28 cellular contexts compared by ENCODE assay signal in the genomic region with DNA sequence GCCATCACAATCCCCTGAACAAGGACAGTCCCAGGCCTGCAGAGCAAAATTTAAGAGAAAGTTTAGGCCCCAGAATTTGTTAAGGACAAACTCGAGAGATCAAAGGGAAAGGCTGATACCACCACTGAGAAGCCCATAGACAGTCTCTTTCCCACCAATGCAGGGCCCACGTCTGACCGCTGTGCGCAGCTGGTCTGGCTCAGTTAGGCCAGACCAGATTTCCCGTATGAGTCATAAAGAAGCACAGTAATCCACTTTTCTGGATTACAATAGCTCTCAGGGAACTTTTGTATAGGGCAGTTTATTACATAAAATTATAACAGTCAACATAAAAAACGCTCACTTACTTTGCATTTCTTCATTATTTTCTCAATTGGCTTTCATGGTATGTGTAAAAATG.
DNase-seq lines count a peak whose midpoint lies in the region; ATAC-seq and TF ChIP-seq lines count a peak whose summit lies in the region.
"Had no signal": no experiment of that assay in that cellular context is flagged by ENCODE, and none has a peak within 500 bp of the region (broad histone marks: within the 10 kb centered on the region; RNA-seq: fewer than 3 reads in every experiment).

No MANE protein-coding gene starts in this region.

- peak overlapping the region; percentile 53 for H3K4me2 ChIP-seq in smooth muscle cell
- H3K4me2 ChIP-seq: BLaER1 treated with 17β-estradiol and CSF1 and Interleukin-3, amounts not matched to agents 10 nM and 100 nM had no signal

- peak overlapping the region; percentile 66 for H3K27ac ChIP-seq in smooth muscle cell (ENCODE audit: low read depth)
- H3K27ac ChIP-seq: BLaER1 treated with 17β-estradiol and CSF1 and Interleukin-3, amounts not matched to agents 10 nM and 100 nM; breast epithelium; gastroesophageal sphincter; parathyroid adenoma; thoracic aorta; vagina had no signal

- in situ Hi-C loops in HAP-1 (cut with MboI; ENCODE audit: low sequenced_read_pairs), result no loop called here

- H2AFZ ChIP-seq in smooth muscle cell (ENCODE audit: low read depth), result no peak overlapping the region
- H2AFZ ChIP-seq: parathyroid adenoma had no signal

- H4K20me1 ChIP-seq in smooth muscle cell (ENCODE audit: low read depth), result no peaks in the 10 kb centered on the region
- H4K20me1 ChIP-seq: BLaER1 treated with 17β-estradiol and CSF1 and Interleukin-3, amounts not matched to agents 10 nM and 100 nM had no signal

- no peak overlapping the region for H3K4me3 ChIP-seq in HAP-1
- no peak overlapping the region for H3K4me3 ChIP-seq in smooth muscle cell
- H3K4me3 ChIP-seq: BLaER1 treated with 17β-estradiol and CSF1 and Interleukin-3, amounts not matched to agents 10 nM and 100 nM; breast epithelium; gastroesophageal sphincter; thoracic aorta; vagina had no signal

- no peaks in the 10 kb centered on the region for H3K27me3 ChIP-seq in HAP-1 (ENCODE audit: low read depth)
- no peaks in the 10 kb centered on the region for H3K27me3 ChIP-seq in smooth muscle cell (ENCODE audit: low read depth)
- H3K27me3 ChIP-seq: BLaER1 treated with 17β-estradiol and CSF1 and Interleukin-3, amounts not matched to agents 10 nM and 100 nM; breast epithelium; gastroesophageal sphincter; vagina had no signal

- DNase-seq in HAP-1 (ENCODE audit: low spot score in 2 of 2) (peak; percentile 72 to 73), RPMI7951 (ENCODE audit: low read depth) (peak; percentile 32), islet precursor cell (peak; percentile 73), smooth muscle cell (lab: John Stamatoyannopoulos, UW; ENCODE audit: unreplicated experiment) (no peak)
- DNase-seq: activated CD4-positive, alpha-beta T cell treated with anti-CD3 and anti-CD28 coated beads for 36 hours; activated CD8-positive, alpha-beta memory T cell treated with anti-CD3 and anti-CD28 coated beads, Interleukin-2, amount 50 U/mL, for 48 hours; activated CD8-positive, alpha-beta T cell treated with anti-CD3 and anti-CD28 coated beads for 36 hours; amygdala; COR-L47; KBM-7; left cardiac atrium; MM.1S; NCI-H1105 treated with DMSO at 0.1 percent for 48 hours; NCI-H2029; NCI-H510A treated with DMSO at 0.1 percent for 48 hours; SHP77; stimulated activated CD4-positive, alpha-beta T cell treated with anti-CD3 and anti-CD28 coated beads, Interleukin-1b, Interleukin-23, amount 100 ng/mL, for 48 hours; stimulated activated CD8-positive, alpha-beta memory T cell treated with anti-CD3 and anti-CD28 coated beads, Interleukin-4, amount 100 ng/mL, for 48 hours had no signal

- H3K4me1 ChIP-seq in HAP-1 (peaks cover 30% of the 10 kb centered on the region), smooth muscle cell (ENCODE audit: low read depth) (peaks cover 7% of the 10 kb centered on the region)
- H3K4me1 ChIP-seq: breast epithelium, gastroesophageal sphincter, parathyroid adenoma, vagina had no signal

- no peak for TF ChIP-seq CTCF in smooth muscle cell (IDR thresholded peaks at IDR 0.05; ENCODE audit: borderline replicate concordance, insufficient read depth, poor library complexity, severe bottlenecking)

- H3K79me2 ChIP-seq in smooth muscle cell (ENCODE audit: low read depth), result no peaks in the 10 kb centered on the region
- H3K79me2 ChIP-seq: parathyroid adenoma had no signal

- 19% methylated on average over 6 of the region's 6 CpGs for WGBS in smooth muscle cell (ENCODE audit: low lambda C conversion rate)

- H3F3A ChIP-seq in smooth muscle cell (ENCODE audit: low read depth), result peaks cover 5% of the 10 kb centered on the region

- H3K9me3 ChIP-seq in HAP-1 (no peaks in the 10 kb centered on the region), smooth muscle cell (replicated peaks; ENCODE audit: low read depth) (no peaks in the 10 kb centered on the region)
- H3K9me3 ChIP-seq: breast epithelium, gastroesophageal sphincter, thoracic aorta, vagina had no signal

- ATAC-seq in SK-N-SH treated with all-trans-retinoic acid at 6 μM for 48 hours (no peak), GM19397 (IDR thresholded peaks at IDR 0.05; ENCODE audit: unreplicated experiment) (no peak), HG03354 (IDR thresholded peaks at IDR 0.05; ENCODE audit: poor library complexity, severe bottlenecking, unreplicated experiment) (no peak)
- ATAC-seq: activated CD4-positive, alpha-beta T cell treated with anti-CD3 and anti-CD28 coated beads for 36 hours; activated CD8-positive, alpha-beta T cell treated with anti-CD3 and anti-CD28 coated beads for 36 hours; gastroesophageal sphincter; Panc1 had no signal

- H3K9ac ChIP-seq in smooth muscle cell (ENCODE audit: low read depth), result no peak overlapping the region
- H3K9ac ChIP-seq: BLaER1 treated with 17β-estradiol and CSF1 and Interleukin-3, amounts not matched to agents 10 nM and 100 nM; parathyroid adenoma had no signal

- H3K36me3 ChIP-seq in HAP-1 (replicated peaks), result no peaks in the 10 kb centered on the region
- H3K36me3 ChIP-seq in smooth muscle cell (ENCODE audit: low read depth), result no peaks in the 10 kb centered on the region
- H3K36me3 ChIP-seq: BLaER1 treated with 17β-estradiol and CSF1 and Interleukin-3, amounts not matched to agents 10 nM and 100 nM; breast epithelium; gastroesophageal sphincter; thoracic aorta; vagina had no signal

TF ChIP-seq in SK-N-SH treated with all-trans-retinoic acid at 6 μM for 48 hours, 23 proteins besides CTCF, POLR2A, EP300 and RAD21:
- TF ChIP-seq TOX (CRISPR knock-in tag; IDR thresholded peaks at IDR 0.05; ENCODE audit: borderline replicate concordance), result no peak
- no peak for TF ChIP-seq ZNF70 (CRISPR knock-in tag; IDR thresholded peaks at IDR 0.05)
